Comparison of ENCODE assay signal across 1 cellular context in the genomic region with DNA sequence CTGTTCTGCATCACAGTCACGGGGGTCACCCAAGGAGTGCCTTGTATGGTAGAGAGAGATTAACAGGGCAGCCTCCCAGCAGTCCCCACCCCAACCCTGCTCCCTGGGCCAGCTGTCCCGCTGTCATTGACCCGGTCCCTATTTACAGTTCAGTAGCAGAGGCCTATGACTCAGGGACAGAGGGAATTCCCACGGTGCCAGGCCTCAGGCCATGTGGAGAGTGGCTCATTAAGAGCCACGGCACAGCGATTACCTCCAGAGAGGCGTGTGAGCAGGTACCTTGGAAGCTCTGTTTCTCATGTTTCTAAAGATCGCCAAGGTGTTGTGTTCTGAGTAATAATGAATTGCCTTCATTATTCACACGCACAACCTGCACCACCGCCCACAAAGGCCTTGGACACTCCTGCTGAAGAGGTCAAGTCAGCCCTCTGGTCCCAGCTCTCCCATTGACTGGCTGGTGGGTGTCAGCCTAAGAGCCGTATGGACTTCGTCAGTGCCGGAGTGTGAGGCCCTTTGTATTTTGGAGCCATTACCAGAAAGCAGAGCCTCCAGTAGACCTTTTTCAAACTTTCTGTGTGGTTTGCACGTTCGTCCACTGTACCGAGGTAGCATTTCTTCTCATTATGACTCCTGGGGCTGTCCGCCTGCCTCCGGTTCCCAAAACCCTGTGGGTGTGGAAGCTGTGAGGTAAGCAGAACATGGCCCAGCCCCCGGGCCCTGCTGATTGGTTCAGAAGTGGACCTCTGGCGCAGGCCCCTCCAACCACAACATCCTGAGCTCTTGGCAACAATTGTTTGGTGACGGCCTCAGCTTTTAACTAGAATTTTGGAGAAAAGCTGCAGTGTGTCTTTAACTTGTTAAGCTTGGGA.
A peak's percentile ranks its signal among the peaks of the same experiment; 100 is the strongest.
TF ChIP-seq lines count a peak whose summit lies in the region.

No MANE protein-coding gene starts in this region.

TF ChIP-seq in K562, 482 proteins besides CTCF, POLR2A, EP300 and RAD21 (continued from another document and continues in another):
- no peak for TF ChIP-seq RNF219 (CRISPR knock-in tag; IDR thresholded peaks at IDR 0.05)
- TF ChIP-seq, protein P1, sequence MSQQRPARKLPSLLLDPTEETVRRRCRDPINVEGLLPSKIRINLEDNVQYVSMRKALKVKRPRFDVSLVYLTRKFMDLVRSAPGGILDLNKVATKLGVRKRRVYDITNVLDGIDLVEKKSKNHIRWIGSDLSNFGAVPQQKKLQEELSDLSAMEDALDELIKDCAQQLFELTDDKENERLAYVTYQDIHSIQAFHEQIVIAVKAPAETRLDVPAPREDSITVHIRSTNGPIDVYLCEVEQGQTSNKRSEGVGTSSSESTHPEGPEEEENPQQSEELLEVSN (IDR thresholded peaks at IDR 0.05; ENCODE audit: borderline replicate concordance in 1 of 2, extremely low read depth in 1 of 2, insufficient read depth in 1 of 2, insufficient read length in 1 of 2, low read depth in 1 of 2, low read length in 1 of 2, poor library complexity in 1 of 2, severe bottlenecking in 1 of 2), result peak in 1 of 2 experiments; percentile 66
- TF ChIP-seq FOXP4 (CRISPR knock-in tag; IDR thresholded peaks at IDR 0.05; ENCODE audit: borderline replicate concordance), result no peak
- 0 out of 2 replicates have a peak, but pooled peaks have one; percentile 27 for TF ChIP-seq XRCC5 (IDR thresholded peaks at IDR 0.05; ENCODE audit: low read depth, low read length)
- TF ChIP-seq STAT5B (CRISPR knock-in tag; IDR thresholded peaks at IDR 0.05), result no peak
- no peak for TF ChIP-seq ZNF764 (CRISPR knock-in tag; IDR thresholded peaks at IDR 0.05; ENCODE audit: low read depth)
- no peak for TF ChIP-seq STAT5A (IDR thresholded peaks at IDR 0.05; ENCODE audit: borderline replicate concordance, low read length)
- TF ChIP-seq POLR2AphosphoS5 (IDR thresholded peaks at IDR 0.05; ENCODE audit: control insufficient read depth, insufficient read depth, low read depth, low read length), result peak; percentile 60; the same call in 1 of the 2 replicates
- no peak for TF ChIP-seq FOXJ3 (CRISPR knock-in tag; IDR thresholded peaks at IDR 0.05)
- 0 out of 2 replicates have a peak, but pooled peaks have one; percentile 21 for TF ChIP-seq MECOM (CRISPR knock-in tag; IDR thresholded peaks at IDR 0.05)
- TF ChIP-seq KDM2B (CRISPR knock-in tag; IDR thresholded peaks at IDR 0.05), result no peak
- TF ChIP-seq, protein P2, sequence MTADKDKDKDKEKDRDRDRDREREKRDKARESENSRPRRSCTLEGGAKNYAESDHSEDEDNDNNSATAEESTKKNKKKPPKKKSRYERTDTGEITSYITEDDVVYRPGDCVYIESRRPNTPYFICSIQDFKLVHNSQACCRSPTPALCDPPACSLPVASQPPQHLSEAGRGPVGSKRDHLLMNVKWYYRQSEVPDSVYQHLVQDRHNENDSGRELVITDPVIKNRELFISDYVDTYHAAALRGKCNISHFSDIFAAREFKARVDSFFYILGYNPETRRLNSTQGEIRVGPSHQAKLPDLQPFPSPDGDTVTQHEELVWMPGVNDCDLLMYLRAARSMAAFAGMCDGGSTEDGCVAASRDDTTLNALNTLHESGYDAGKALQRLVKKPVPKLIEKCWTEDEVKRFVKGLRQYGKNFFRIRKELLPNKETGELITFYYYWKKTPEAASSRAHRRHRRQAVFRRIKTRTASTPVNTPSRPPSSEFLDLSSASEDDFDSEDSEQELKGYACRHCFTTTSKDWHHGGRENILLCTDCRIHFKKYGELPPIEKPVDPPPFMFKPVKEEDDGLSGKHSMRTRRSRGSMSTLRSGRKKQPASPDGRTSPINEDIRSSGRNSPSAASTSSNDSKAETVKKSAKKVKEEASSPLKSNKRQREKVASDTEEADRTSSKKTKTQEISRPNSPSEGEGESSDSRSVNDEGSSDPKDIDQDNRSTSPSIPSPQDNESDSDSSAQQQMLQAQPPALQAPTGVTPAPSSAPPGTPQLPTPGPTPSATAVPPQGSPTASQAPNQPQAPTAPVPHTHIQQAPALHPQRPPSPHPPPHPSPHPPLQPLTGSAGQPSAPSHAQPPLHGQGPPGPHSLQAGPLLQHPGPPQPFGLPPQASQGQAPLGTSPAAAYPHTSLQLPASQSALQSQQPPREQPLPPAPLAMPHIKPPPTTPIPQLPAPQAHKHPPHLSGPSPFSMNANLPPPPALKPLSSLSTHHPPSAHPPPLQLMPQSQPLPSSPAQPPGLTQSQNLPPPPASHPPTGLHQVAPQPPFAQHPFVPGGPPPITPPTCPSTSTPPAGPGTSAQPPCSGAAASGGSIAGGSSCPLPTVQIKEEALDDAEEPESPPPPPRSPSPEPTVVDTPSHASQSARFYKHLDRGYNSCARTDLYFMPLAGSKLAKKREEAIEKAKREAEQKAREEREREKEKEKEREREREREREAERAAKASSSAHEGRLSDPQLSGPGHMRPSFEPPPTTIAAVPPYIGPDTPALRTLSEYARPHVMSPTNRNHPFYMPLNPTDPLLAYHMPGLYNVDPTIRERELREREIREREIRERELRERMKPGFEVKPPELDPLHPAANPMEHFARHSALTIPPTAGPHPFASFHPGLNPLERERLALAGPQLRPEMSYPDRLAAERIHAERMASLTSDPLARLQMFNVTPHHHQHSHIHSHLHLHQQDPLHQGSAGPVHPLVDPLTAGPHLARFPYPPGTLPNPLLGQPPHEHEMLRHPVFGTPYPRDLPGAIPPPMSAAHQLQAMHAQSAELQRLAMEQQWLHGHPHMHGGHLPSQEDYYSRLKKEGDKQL (CRISPR knock-in tag; IDR thresholded peaks at IDR 0.05; ENCODE audit: borderline replicate concordance), result no peak
- TF ChIP-seq MAFF (IDR thresholded peaks at IDR 0.05; ENCODE audit: low read length), result no peak
- no peak for TF ChIP-seq TCF7L2 (IDR thresholded peaks at IDR 0.05; ENCODE audit: low read depth, low read length)
- TF ChIP-seq ESRRA (IDR thresholded peaks at IDR 0.05; ENCODE audit: borderline replicate concordance, low read depth), result no peak; the same call in 1 of the 2 replicates
- TF ChIP-seq PHF8 (IDR thresholded peaks at IDR 0.05; ENCODE audit: borderline replicate concordance, low read length), result peak; percentile 48; the same call in 1 of the 2 replicates
- peak; percentile 53 for TF ChIP-seq ATF3 (IDR thresholded peaks at IDR 0.05)
- TF ChIP-seq ATF3 (CRISPR knock-in tag; conservative IDR thresholded peaks at IDR 0.05), result no peak; the same call in 1 of the 2 replicates
- no peak for TF ChIP-seq ZNF584 (CRISPR knock-in tag; IDR thresholded peaks at IDR 0.05; ENCODE audit: low read depth)
- no peak; the same call in 1 of the 2 replicates for TF ChIP-seq LCOR (CRISPR knock-in tag; IDR thresholded peaks at IDR 0.05)
- no peak for TF ChIP-seq TAF15 (IDR thresholded peaks at IDR 0.05; ENCODE audit: low read depth, low read length)
- peak in 1 of 2 experiments; percentile 84; a peak in 1 of 4 replicates for TF ChIP-seq SRF (CRISPR knock-in tag; IDR thresholded peaks at IDR 0.05)
- no peak for TF ChIP-seq ZNF143 (CRISPR knock-in tag; IDR thresholded peaks at IDR 0.05)
- TF ChIP-seq, protein P3, sequence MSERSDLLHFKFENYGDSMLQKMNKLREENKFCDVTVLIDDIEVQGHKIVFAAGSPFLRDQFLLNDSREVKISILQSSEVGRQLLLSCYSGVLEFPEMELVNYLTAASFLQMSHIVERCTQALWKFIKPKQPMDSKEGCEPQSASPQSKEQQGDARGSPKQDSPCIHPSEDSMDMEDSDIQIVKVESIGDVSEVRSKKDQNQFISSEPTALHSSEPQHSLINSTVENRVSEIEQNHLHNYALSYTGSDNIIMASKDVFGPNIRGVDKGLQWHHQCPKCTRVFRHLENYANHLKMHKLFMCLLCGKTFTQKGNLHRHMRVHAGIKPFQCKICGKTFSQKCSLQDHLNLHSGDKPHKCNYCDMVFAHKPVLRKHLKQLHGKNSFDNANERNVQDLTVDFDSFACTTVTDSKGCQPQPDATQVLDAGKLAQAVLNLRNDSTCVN (CRISPR knock-in tag; IDR thresholded peaks at IDR 0.05), result no peak
- TF ChIP-seq PHF21A (IDR thresholded peaks at IDR 0.05; ENCODE audit: borderline replicate concordance, low read depth), result no peak
- TF ChIP-seq ZNF224 (CRISPR knock-in tag; IDR thresholded peaks at IDR 0.05), result no peak
- TF ChIP-seq ZNF175 (CRISPR knock-in tag; IDR thresholded peaks at IDR 0.05; ENCODE audit: low read depth), result peak; percentile 42; the same call in 1 of the 2 replicates
- TF ChIP-seq MBD1 (CRISPR knock-in tag; IDR thresholded peaks at IDR 0.05), result no peak
- no peak for TF ChIP-seq PHB (CRISPR knock-in tag; IDR thresholded peaks at IDR 0.05)
- TF ChIP-seq ASH1L (IDR thresholded peaks at IDR 0.05; ENCODE audit: borderline replicate concordance, low read depth, partially characterized antibody), result no peak
- no peak for TF ChIP-seq PTTG1 (tag; IDR thresholded peaks at IDR 0.05; ENCODE audit: low read depth)
- TF ChIP-seq MAX (CRISPR knock-in tag; IDR thresholded peaks at IDR 0.05), result peak; percentile 21; the same call in 1 of the 2 replicates
- TF ChIP-seq, protein P4, sequence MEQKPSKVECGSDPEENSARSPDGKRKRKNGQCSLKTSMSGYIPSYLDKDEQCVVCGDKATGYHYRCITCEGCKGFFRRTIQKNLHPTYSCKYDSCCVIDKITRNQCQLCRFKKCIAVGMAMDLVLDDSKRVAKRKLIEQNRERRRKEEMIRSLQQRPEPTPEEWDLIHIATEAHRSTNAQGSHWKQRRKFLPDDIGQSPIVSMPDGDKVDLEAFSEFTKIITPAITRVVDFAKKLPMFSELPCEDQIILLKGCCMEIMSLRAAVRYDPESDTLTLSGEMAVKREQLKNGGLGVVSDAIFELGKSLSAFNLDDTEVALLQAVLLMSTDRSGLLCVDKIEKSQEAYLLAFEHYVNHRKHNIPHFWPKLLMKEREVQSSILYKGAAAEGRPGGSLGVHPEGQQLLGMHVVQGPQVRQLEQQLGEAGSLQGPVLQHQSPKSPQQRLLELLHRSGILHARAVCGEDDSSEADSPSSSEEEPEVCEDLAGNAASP (IDR thresholded peaks at IDR 0.05), result no peak
- TF ChIP-seq VEZF1 (CRISPR knock-in tag; IDR thresholded peaks at IDR 0.05), result peak; percentile 32; the same call in 1 of the 2 replicates
- TF ChIP-seq IFI16 (CRISPR knock-in tag; IDR thresholded peaks at IDR 0.05), result no peak
- TF ChIP-seq JUND (IDR thresholded peaks at IDR 0.05; ENCODE audit: borderline replicate concordance, low read depth, low read length), result 0 out of 2 replicates have a peak, but pooled peaks have one; percentile 13
- peak; percentile 65; the same call in 2 of the 3 replicates for TF ChIP-seq JUND (tag; IDR thresholded peaks at IDR 0.05; ENCODE audit: borderline replicate concordance, low read depth, low read length)
